Comparison of ENCODE assay signal across 19 cellular contexts in the genomic region with DNA sequence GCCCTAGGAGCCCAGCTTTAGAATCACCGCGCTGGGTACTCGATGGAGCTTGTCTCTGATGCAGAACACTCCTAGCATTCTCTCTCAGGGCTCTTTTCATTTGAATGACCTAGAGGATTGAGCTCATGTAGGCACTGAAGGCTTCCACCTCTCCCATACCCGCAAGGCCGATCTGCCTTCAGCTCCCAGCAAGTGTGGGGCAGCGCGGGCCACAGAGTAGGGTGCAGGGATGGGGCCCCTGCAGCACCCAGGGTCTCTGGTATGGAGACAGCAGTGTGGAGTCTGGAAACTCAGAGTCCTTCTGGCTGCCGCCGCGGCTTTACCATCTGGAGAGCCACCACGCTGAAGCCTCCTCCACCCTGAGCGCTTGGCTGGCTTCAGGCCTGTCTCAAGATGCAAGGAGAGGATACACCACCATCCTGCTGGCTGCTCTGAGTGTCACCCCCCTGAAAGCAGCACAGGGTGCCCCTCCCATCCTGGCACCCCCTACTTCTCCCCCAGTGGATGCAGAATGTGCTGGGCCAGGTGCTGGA. TPM values are rescaled to one million over a fixed set of nuclear protein-coding genes. Genes with fewer than 3 reads are reported as not detected.
DNase-seq lines count a peak whose midpoint lies in the region; ATAC-seq lines count a peak whose summit lies in the region.
"Had no signal": no experiment of that assay in that cellular context is flagged by ENCODE, and none has a peak within 500 bp of the region (broad histone marks: within the 10 kb centered on the region; RNA-seq: fewer than 3 reads in every experiment).

No MANE protein-coding gene starts in this region.

- peak overlapping the region; percentile 40 for H3K27ac ChIP-seq in angular gyrus (ENCODE audit: low read depth, low read length)
- H3K27ac ChIP-seq in neuronal stem cell (replicated peaks; ENCODE audit: low read length), result no peak overlapping the region
- H3K27ac ChIP-seq: A549; BLaER1 treated with 17β-estradiol and CSF1 and Interleukin-3, amounts not matched to agents 10 nM and 100 nM had no signal

- H4K91ac ChIP-seq in neuronal stem cell (ENCODE audit: low read depth, low read length, poor library complexity), result no peak overlapping the region

- H3K4me3 Mint-ChIP-seq in stimulated activated memory B cell treated with anti-CD40 and anti-IgM and Interleukin-4, amounts not matched to agents 10 μg/mL and 1 μg/mL and 100 μg/mL, for 72 hours, result no peak overlapping the region

- no peak overlapping the region for H4K8ac ChIP-seq in neuronal stem cell (ENCODE audit: low read depth, low read length)

- no peak overlapping the region for H3K23ac ChIP-seq in neuronal stem cell (ENCODE audit: low read depth, low read length, poor library complexity)

- H3K79me1 ChIP-seq in neuronal stem cell (ENCODE audit: low read depth, low read length), result no peaks in the 10 kb centered on the region

- no peak overlapping the region for H3K4ac ChIP-seq in neuronal stem cell (ENCODE audit: low read length)

- no peak overlapping the region for H3K4me3 ChIP-seq in neuronal stem cell (ENCODE audit: low read length in 2 of 2)
- H3K4me3 ChIP-seq: A549; BLaER1 treated with 17β-estradiol and CSF1 and Interleukin-3, amounts not matched to agents 10 nM and 100 nM had no signal

- peaks cover 4 to 6% of the 10 kb centered on the region in 2 donors for H3K9me3 ChIP-seq in neuronal stem cell (replicated peaks in 1 of 2; ENCODE audit: control insufficient read depth in 2 of 2, insufficient read depth in 1 of 2, low read depth in 1 of 2, low read length in 2 of 2)
- H3K9me3 ChIP-seq: A549, BE2C had no signal

- peaks cover 3% of the 10 kb centered on the region for H3K9me3 Mint-ChIP-seq in stimulated activated memory B cell treated with anti-CD40 and anti-IgM and Interleukin-4, amounts not matched to agents 10 μg/mL and 1 μg/mL and 100 μg/mL, for 72 hours
- H3K9me3 Mint-ChIP-seq: CD4-positive, alpha-beta memory T cell had no signal

- no peak overlapping the region for H3K14ac ChIP-seq in neuronal stem cell (ENCODE audit: low read length)

- H2BK15ac ChIP-seq in neuronal stem cell (ENCODE audit: low read length), result peak overlapping the region; percentile 58

- H2BK120ac ChIP-seq in neuronal stem cell (ENCODE audit: low read depth, low read length), result no peak overlapping the region

- peaks cover 0 to 2% of the 10 kb centered on the region in 2 donors for H3K4me1 ChIP-seq in neuronal stem cell (ENCODE audit: control insufficient read depth in 2 of 2, insufficient read depth in 1 of 2, low read depth in 1 of 2, low read length in 2 of 2)
- H3K4me1 ChIP-seq: A549; BE2C; BLaER1 treated with 17β-estradiol and CSF1 and Interleukin-3, amounts not matched to agents 10 nM and 100 nM had no signal

- peak overlapping the region; percentile 71 for H2BK5ac ChIP-seq in neuronal stem cell (ENCODE audit: low read length)

- peak overlapping the region; percentile 37 for H2AK5ac ChIP-seq in neuronal stem cell (ENCODE audit: low read depth, low read length)

- no peak overlapping the region for H3K4me2 ChIP-seq in neuronal stem cell (ENCODE audit: insufficient read depth, low read length, poor library complexity, severe bottlenecking)
- H3K4me2 ChIP-seq: A549; BLaER1 treated with 17β-estradiol and CSF1 and Interleukin-3, amounts not matched to agents 10 nM and 100 nM had no signal

- no peaks in the 10 kb centered on the region for H3K4me1 Mint-ChIP-seq in stimulated activated memory B cell treated with anti-CD40 and anti-IgM and Interleukin-4, amounts not matched to agents 10 μg/mL and 1 μg/mL and 100 μg/mL, for 72 hours
- H3K4me1 Mint-ChIP-seq: CD4-positive, alpha-beta memory T cell had no signal

- no peak overlapping the region for H2AFZ ChIP-seq in neuronal stem cell (ENCODE audit: low read length)

- H3K36me3 ChIP-seq in neuronal stem cell (replicated peaks in 1 of 2; ENCODE audit: control insufficient read depth in 2 of 2, insufficient read depth in 2 of 2, low read length in 2 of 2), result no peaks in the 10 kb centered on the region
- H3K36me3 ChIP-seq: BE2C; BLaER1 treated with 17β-estradiol and CSF1 and Interleukin-3, amounts not matched to agents 10 nM and 100 nM had no signal

- DNase-seq in neuronal stem cell (ENCODE audit: low spot score) (no peak), posterior cingulate gyrus (peak in 7 of 10 donors; percentile 48 to 92 (median 74)), amniotic stem cell (lab: John Stamatoyannopoulos, UW) (no peak), sciatic nerve (ENCODE audit: low spot score) (no peak)
- DNase-seq: 8988T, ACHN, AML-193, BE2C, Calu3, COR-L47, DND-41, GOT3, HCEC 1CT had no signal

- intact Hi-C loops in posterior cingulate gyrus (cut with DNase I) (no loop called here), sciatic nerve (cut with DNase I) (no loop called here)

- H3K27me3 Mint-ChIP-seq in stimulated activated memory B cell treated with anti-CD40 and anti-IgM and Interleukin-4, amounts not matched to agents 10 μg/mL and 1 μg/mL and 100 μg/mL, for 72 hours, result peaks cover 44% of the 10 kb centered on the region

- H2BK12ac ChIP-seq in neuronal stem cell (ENCODE audit: low read length), result peak overlapping the region; percentile 16

- H3K27ac Mint-ChIP-seq in stimulated activated memory B cell treated with anti-CD40 and anti-IgM and Interleukin-4, amounts not matched to agents 10 μg/mL and 1 μg/mL and 100 μg/mL, for 72 hours, result no peak overlapping the region
- H3K27ac Mint-ChIP-seq: CD4-positive, alpha-beta memory T cell had no signal

- no peaks in the 10 kb centered on the region for H3K36me3 Mint-ChIP-seq in stimulated activated memory B cell treated with anti-CD40 and anti-IgM and Interleukin-4, amounts not matched to agents 10 μg/mL and 1 μg/mL and 100 μg/mL, for 72 hours
- H3K36me3 Mint-ChIP-seq: CD4-positive, alpha-beta memory T cell had no signal

- H3K27me3 ChIP-seq in neuronal stem cell (ENCODE audit: control insufficient read depth in 3 of 3, insufficient read depth in 3 of 3, low read depth in 1 of 3, low read length in 3 of 3), result no peaks in the 10 kb centered on the region
- H3K27me3 ChIP-seq: BE2C; BLaER1 treated with 17β-estradiol and CSF1 and Interleukin-3, amounts not matched to agents 10 nM and 100 nM had no signal

- no CpG with 5 or more reads among the region's 12 CpGs for WGBS in neuronal stem cell (ENCODE audit: extremely low coverage in 2 of 2, insufficient read length in 2 of 2, insufficient replicate concordance in 1 of 2), 2 donors

- H3K9ac ChIP-seq in neuronal stem cell (ENCODE audit: low read depth, low read length, poor library complexity), result peak overlapping the region; percentile 50
- H3K9ac ChIP-seq: BLaER1 treated with 17β-estradiol and CSF1 and Interleukin-3, amounts not matched to agents 10 nM and 100 nM had no signal

- no peak overlapping the region for H3K18ac ChIP-seq in neuronal stem cell (ENCODE audit: low read length)

- no peak for ATAC-seq in stimulated activated memory B cell treated with anti-CD40 and anti-IgM and Interleukin-4, amounts not matched to agents 10 μg/mL and 1 μg/mL and 100 μg/mL, for 72 hours
- ATAC-seq in HG03432 (IDR thresholded peaks at IDR 0.05; ENCODE audit: unreplicated experiment) (no peak), sciatic nerve (no peak)
- ATAC-seq: A549 had no signal

RNA-seq across cellular contexts. Expression of a gene that starts 12.9 kb away (rescaled TPM):
- 1.9 TPM for polyA plus RNA-seq in neuronal stem cell (2013, experiment 1 of 2)
- 1.6 TPM for polyA plus RNA-seq in neuronal stem cell (2013, experiment 2 of 2)
- total RNA-seq in sciatic nerve, result 2.6 TPM

RNA-seq across cellular contexts. Expression of a gene that starts 13.2 kb away (rescaled TPM):
- polyA plus RNA-seq in neuronal stem cell (2013, experiment 1 of 2), result 107 TPM
- polyA plus RNA-seq in neuronal stem cell (2013, experiment 2 of 2), result 106 TPM
- 91.3 TPM for total RNA-seq in sciatic nerve

RNA-seq across cellular contexts. Expression of a gene that starts 28.7 kb away (rescaled TPM):
- 29.0 TPM for polyA plus RNA-seq in neuronal stem cell (2013, experiment 1 of 2)
- polyA plus RNA-seq in neuronal stem cell (2013, experiment 2 of 2), result 28.1 TPM
- 23.8 TPM for total RNA-seq in sciatic nerve

RNA-seq across cellular contexts. Expression of a gene that starts 32.7 kb away (rescaled TPM):
- polyA plus RNA-seq in neuronal stem cell (2013, experiment 1 of 2), result 22.0 TPM
- 22.0 TPM for polyA plus RNA-seq in neuronal stem cell (2013, experiment 2 of 2)
- 13.6 TPM for total RNA-seq in sciatic nerve

RNA-seq across cellular contexts. Expression of a gene that starts 32.8 kb away (rescaled TPM):
- 34.2 TPM for polyA plus RNA-seq in neuronal stem cell (2013, experiment 1 of 2)
- polyA plus RNA-seq in neuronal stem cell (2013, experiment 2 of 2), result 33.7 TPM
- 40.9 TPM for total RNA-seq in sciatic nerve

Comparison
In these comparisons a context has a peak if more than half of its experiments do, and no peak if none do; other contexts are left out.
1. DNase-seq: peak in posterior cingulate gyrus (7 of 10); none in neuronal stem cell (single experiment), amniotic stem cell (single experiment) and sciatic nerve (single experiment).